Comparison of ENCODE assay signal across 2 cellular contexts in the genomic region with DNA sequence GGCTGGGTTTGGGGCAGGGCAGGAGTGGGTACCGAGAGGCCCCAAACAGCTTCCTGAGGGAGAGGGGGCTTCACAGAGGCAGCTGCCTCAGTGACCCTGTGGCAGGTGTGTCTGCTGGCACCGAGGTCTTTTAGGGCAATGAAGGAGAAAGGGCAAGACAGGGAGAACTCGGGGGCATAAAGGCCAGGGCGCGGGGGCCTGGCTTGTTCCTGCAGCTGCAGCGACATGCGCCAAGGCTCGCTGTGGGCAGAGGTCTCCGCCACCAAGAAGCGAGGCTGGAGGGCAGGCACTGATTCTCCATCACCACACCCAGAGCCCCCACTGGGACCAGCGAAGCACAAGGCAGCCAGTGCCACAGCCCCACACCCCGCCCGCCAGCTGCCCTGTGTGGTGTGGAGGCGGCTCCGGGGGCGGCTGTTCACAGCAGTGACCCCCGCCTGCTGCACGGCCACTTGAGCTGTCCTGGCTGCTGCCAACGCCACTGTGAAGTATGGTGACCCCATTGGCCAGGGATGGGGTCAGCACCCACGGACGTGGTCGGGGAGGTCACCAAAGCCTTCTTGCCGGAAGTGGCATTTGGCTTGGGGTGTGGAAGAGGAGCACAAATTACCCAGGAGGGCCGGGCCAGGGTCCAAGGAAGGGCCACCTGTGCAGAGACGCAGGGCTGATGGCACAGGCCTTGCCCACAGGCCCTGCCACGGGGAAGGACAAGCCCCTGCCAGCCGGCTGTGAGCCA.
TF ChIP-seq lines count a peak whose summit lies in the region.

No MANE protein-coding gene starts in this region.

TF ChIP-seq in H1, 55 proteins besides CTCF, POLR2A, EP300 and RAD21 (continues in another document):
- TF ChIP-seq NANOG (IDR thresholded peaks at IDR 0.05; ENCODE audit: insufficient read depth, low read depth, low read length, poor library complexity, severe bottlenecking) = no peak
- TF ChIP-seq KDM1A (IDR thresholded peaks at IDR 0.05; ENCODE audit: borderline replicate concordance, low read length) = no peak
- TF ChIP-seq TBP (IDR thresholded peaks at IDR 0.05; ENCODE audit: low read depth, low read length) = no peak
- no peak for TF ChIP-seq CHD1 (IDR thresholded peaks at IDR 0.05; ENCODE audit: low read depth, low read length)
- no peak for TF ChIP-seq CBX8 (IDR thresholded peaks at IDR 0.05; ENCODE audit: borderline replicate concordance, low read depth, low read length)
- TF ChIP-seq BRCA1 (IDR thresholded peaks at IDR 0.05; ENCODE audit: low read depth, low read length) = no peak
- TF ChIP-seq SP1 (IDR thresholded peaks at IDR 0.05; ENCODE audit: low read depth, low read length) = no peak
- no peak for TF ChIP-seq ZNF274 (IDR thresholded peaks at IDR 0.05; ENCODE audit: borderline replicate concordance, extremely low read depth, low read length)
- TF ChIP-seq KDM4A (IDR thresholded peaks at IDR 0.05; ENCODE audit: low read depth, low read length, severe bottlenecking) = no peak
- TF ChIP-seq CTBP2 (IDR thresholded peaks at IDR 0.05; ENCODE audit: borderline replicate concordance, insufficient read depth, insufficient read length, low read length) = no peak
- no peak for TF ChIP-seq GTF2F1 (IDR thresholded peaks at IDR 0.05; ENCODE audit: borderline replicate concordance, low read depth, low read length)
- no peak for TF ChIP-seq MAFK (IDR thresholded peaks at IDR 0.05; ENCODE audit: low read depth, low read length)
- TF ChIP-seq, protein P1, sequence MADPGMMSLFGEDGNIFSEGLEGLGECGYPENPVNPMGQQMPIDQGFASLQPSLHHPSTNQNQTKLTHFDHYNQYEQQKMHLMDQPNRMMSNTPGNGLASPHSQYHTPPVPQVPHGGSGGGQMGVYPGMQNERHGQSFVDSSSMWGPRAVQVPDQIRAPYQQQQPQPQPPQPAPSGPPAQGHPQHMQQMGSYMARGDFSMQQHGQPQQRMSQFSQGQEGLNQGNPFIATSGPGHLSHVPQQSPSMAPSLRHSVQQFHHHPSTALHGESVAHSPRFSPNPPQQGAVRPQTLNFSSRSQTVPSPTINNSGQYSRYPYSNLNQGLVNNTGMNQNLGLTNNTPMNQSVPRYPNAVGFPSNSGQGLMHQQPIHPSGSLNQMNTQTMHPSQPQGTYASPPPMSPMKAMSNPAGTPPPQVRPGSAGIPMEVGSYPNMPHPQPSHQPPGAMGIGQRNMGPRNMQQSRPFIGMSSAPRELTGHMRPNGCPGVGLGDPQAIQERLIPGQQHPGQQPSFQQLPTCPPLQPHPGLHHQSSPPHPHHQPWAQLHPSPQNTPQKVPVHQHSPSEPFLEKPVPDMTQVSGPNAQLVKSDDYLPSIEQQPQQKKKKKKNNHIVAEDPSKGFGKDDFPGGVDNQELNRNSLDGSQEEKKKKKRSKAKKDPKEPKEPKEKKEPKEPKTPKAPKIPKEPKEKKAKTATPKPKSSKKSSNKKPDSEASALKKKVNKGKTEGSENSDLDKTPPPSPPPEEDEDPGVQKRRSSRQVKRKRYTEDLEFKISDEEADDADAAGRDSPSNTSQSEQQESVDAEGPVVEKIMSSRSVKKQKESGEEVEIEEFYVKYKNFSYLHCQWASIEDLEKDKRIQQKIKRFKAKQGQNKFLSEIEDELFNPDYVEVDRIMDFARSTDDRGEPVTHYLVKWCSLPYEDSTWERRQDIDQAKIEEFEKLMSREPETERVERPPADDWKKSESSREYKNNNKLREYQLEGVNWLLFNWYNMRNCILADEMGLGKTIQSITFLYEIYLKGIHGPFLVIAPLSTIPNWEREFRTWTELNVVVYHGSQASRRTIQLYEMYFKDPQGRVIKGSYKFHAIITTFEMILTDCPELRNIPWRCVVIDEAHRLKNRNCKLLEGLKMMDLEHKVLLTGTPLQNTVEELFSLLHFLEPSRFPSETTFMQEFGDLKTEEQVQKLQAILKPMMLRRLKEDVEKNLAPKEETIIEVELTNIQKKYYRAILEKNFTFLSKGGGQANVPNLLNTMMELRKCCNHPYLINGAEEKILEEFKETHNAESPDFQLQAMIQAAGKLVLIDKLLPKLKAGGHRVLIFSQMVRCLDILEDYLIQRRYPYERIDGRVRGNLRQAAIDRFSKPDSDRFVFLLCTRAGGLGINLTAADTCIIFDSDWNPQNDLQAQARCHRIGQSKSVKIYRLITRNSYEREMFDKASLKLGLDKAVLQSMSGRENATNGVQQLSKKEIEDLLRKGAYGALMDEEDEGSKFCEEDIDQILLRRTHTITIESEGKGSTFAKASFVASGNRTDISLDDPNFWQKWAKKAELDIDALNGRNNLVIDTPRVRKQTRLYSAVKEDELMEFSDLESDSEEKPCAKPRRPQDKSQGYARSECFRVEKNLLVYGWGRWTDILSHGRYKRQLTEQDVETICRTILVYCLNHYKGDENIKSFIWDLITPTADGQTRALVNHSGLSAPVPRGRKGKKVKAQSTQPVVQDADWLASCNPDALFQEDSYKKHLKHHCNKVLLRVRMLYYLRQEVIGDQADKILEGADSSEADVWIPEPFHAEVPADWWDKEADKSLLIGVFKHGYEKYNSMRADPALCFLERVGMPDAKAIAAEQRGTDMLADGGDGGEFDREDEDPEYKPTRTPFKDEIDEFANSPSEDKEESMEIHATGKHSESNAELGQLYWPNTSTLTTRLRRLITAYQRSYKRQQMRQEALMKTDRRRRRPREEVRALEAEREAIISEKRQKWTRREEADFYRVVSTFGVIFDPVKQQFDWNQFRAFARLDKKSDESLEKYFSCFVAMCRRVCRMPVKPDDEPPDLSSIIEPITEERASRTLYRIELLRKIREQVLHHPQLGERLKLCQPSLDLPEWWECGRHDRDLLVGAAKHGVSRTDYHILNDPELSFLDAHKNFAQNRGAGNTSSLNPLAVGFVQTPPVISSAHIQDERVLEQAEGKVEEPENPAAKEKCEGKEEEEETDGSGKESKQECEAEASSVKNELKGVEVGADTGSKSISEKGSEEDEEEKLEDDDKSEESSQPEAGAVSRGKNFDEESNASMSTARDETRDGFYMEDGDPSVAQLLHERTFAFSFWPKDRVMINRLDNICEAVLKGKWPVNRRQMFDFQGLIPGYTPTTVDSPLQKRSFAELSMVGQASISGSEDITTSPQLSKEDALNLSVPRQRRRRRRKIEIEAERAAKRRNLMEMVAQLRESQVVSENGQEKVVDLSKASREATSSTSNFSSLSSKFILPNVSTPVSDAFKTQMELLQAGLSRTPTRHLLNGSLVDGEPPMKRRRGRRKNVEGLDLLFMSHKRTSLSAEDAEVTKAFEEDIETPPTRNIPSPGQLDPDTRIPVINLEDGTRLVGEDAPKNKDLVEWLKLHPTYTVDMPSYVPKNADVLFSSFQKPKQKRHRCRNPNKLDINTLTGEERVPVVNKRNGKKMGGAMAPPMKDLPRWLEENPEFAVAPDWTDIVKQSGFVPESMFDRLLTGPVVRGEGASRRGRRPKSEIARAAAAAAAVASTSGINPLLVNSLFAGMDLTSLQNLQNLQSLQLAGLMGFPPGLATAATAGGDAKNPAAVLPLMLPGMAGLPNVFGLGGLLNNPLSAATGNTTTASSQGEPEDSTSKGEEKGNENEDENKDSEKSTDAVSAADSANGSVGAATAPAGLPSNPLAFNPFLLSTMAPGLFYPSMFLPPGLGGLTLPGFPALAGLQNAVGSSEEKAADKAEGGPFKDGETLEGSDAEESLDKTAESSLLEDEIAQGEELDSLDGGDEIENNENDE (IDR thresholded peaks at IDR 0.05; ENCODE audit: insufficient replicate concordance, low read length) = no peak
- no peak for TF ChIP-seq JUN (IDR thresholded peaks at IDR 0.05; ENCODE audit: low read depth, low read length)
- no peak for TF ChIP-seq SAP30 (IDR thresholded peaks at IDR 0.05; ENCODE audit: insufficient read depth, insufficient replicate concordance, low read length)
- TF ChIP-seq SUZ12 (IDR thresholded peaks at IDR 0.05; ENCODE audit: low read length) = no peak
- TF ChIP-seq, protein P2, sequence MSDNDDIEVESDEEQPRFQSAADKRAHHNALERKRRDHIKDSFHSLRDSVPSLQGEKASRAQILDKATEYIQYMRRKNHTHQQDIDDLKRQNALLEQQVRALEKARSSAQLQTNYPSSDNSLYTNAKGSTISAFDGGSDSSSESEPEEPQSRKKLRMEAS (IDR thresholded peaks at IDR 0.05) = no peak

TF ChIP-seq in neural cell, 6 proteins besides CTCF, POLR2A, EP300 and RAD21:
- TF ChIP-seq POLR2AphosphoS5 (IDR thresholded peaks at IDR 0.05) (no peak), EZH2 (IDR thresholded peaks at IDR 0.05; ENCODE audit: borderline replicate concordance, insufficient read depth, low read length, poor library complexity, severe bottlenecking) (no peak), TAF1 (IDR thresholded peaks at IDR 0.05; ENCODE audit: low read depth) (no peak), SMC3 (conservative IDR thresholded peaks at IDR 0.05; ENCODE audit: poor library complexity) (no peak), MXI1 (conservative IDR thresholded peaks at IDR 0.05; ENCODE audit: poor library complexity, severe bottlenecking) (no peak)
- TF ChIP-seq, protein P3, sequence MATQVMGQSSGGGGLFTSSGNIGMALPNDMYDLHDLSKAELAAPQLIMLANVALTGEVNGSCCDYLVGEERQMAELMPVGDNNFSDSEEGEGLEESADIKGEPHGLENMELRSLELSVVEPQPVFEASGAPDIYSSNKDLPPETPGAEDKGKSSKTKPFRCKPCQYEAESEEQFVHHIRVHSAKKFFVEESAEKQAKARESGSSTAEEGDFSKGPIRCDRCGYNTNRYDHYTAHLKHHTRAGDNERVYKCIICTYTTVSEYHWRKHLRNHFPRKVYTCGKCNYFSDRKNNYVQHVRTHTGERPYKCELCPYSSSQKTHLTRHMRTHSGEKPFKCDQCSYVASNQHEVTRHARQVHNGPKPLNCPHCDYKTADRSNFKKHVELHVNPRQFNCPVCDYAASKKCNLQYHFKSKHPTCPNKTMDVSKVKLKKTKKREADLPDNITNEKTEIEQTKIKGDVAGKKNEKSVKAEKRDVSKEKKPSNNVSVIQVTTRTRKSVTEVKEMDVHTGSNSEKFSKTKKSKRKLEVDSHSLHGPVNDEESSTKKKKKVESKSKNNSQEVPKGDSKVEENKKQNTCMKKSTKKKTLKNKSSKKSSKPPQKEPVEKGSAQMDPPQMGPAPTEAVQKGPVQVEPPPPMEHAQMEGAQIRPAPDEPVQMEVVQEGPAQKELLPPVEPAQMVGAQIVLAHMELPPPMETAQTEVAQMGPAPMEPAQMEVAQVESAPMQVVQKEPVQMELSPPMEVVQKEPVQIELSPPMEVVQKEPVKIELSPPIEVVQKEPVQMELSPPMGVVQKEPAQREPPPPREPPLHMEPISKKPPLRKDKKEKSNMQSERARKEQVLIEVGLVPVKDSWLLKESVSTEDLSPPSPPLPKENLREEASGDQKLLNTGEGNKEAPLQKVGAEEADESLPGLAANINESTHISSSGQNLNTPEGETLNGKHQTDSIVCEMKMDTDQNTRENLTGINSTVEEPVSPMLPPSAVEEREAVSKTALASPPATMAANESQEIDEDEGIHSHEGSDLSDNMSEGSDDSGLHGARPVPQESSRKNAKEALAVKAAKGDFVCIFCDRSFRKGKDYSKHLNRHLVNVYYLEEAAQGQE (IDR thresholded peaks at IDR 0.05; ENCODE audit: borderline replicate concordance) = no peak
